Comparison of ENCODE assay signal across 20 cellular contexts in genomic region chr4:110075083-110075738, GRCh38.
DNase-seq lines count a peak whose midpoint lies in the region; ATAC-seq and TF ChIP-seq lines count a peak whose summit lies in the region.
"Had no signal": no experiment of that assay in that cellular context is flagged by ENCODE, and none has a peak within 500 bp of the region (broad histone marks: within the 10 kb centered on the region; RNA-seq: fewer than 3 reads in every experiment).

No MANE protein-coding gene starts in this region.

- no peaks in the 10 kb centered on the region for H3F3A ChIP-seq in GM23338 (replicated peaks; ENCODE audit: low read depth)

- POLR2A ChIA-PET in activated CD8-positive, alpha-beta T cell treated with anti-CD3 and anti-CD28 coated beads for 36 hours (lab: Charles Lee), result no interaction called here
- POLR2A ChIA-PET in activated CD8-positive, alpha-beta T cell treated with anti-CD3 and anti-CD28 coated beads, Interleukin-2, amount 10 ng/mL, durations not matched to agents 7 days and 5 days (lab: Charles Lee), result no interaction called here

- no peaks in the 10 kb centered on the region for H3K27me3 Mint-ChIP-seq in activated CD8-positive, alpha-beta T cell treated with anti-CD3 and anti-CD28 coated beads for 36 hours
- H3K27me3 Mint-ChIP-seq in activated CD8-positive, alpha-beta T cell treated with anti-CD3 and anti-CD28 coated beads, Interleukin-2, amount 10 ng/mL, durations not matched to agents 7 days and 5 days (ENCODE audit: low read depth), result no peaks in the 10 kb centered on the region
- no peaks in the 10 kb centered on the region for H3K27me3 Mint-ChIP-seq in GM23338 (ENCODE audit: insufficient read depth, low read depth, poor library complexity)
- H3K27me3 Mint-ChIP-seq: activated CD4-positive, alpha-beta memory T cell treated with anti-CD3 and anti-CD28 coated beads, Interleukin-2, amount 10 ng/mL, durations not matched to agents 7 days and 5 days; progenitor cell of endocrine pancreas had no signal

- H3K4me1 Mint-ChIP-seq in activated CD8-positive, alpha-beta T cell treated with anti-CD3 and anti-CD28 coated beads for 36 hours (ENCODE audit: low read depth), result peaks cover 7% of the 10 kb centered on the region
- H3K4me1 Mint-ChIP-seq in activated CD8-positive, alpha-beta T cell treated with anti-CD3 and anti-CD28 coated beads, Interleukin-2, amount 10 ng/mL, durations not matched to agents 7 days and 5 days (ENCODE audit: low read depth), result peaks cover 3% of the 10 kb centered on the region
- H3K4me1 Mint-ChIP-seq in GM23338, result peaks cover 26% of the 10 kb centered on the region
- H3K4me1 Mint-ChIP-seq: memory B cell had no signal

- H3K27ac Mint-ChIP-seq in activated CD8-positive, alpha-beta T cell treated with anti-CD3 and anti-CD28 coated beads for 36 hours, result no peak overlapping the region
- no peak overlapping the region for H3K27ac Mint-ChIP-seq in activated CD8-positive, alpha-beta T cell treated with anti-CD3 and anti-CD28 coated beads, Interleukin-2, amount 10 ng/mL, durations not matched to agents 7 days and 5 days
- no peak overlapping the region for H3K27ac Mint-ChIP-seq in GM23338
- H3K27ac Mint-ChIP-seq: activated CD4-positive, alpha-beta memory T cell treated with anti-CD3 and anti-CD28 coated beads, Interleukin-2, amount 10 ng/mL, durations not matched to agents 7 days and 5 days; activated T-helper 2 cell treated with anti-CD3 and anti-CD28 coated beads, Interferon-gamma antibody, Interleukin-2, Interleukin-4, amounts not matched to agents 10 μg/mL and 5 μg/mL and 100 μg/mL, durations not matched to agents 14 hours and 24 hours and 36 hours; CD14-positive monocyte; memory B cell; nephron; progenitor cell of endocrine pancreas had no signal

- intact Hi-C loops in activated CD8-positive, alpha-beta T cell treated with anti-CD3 and anti-CD28 coated beads for 36 hours (cut with micrococcal nuclease), result no loop called here

- peaks cover 1% of the 10 kb centered on the region for H3K36me3 Mint-ChIP-seq in activated CD8-positive, alpha-beta T cell treated with anti-CD3 and anti-CD28 coated beads for 36 hours (ENCODE audit: low read depth)
- peaks cover 15% of the 10 kb centered on the region for H3K36me3 Mint-ChIP-seq in activated CD8-positive, alpha-beta T cell treated with anti-CD3 and anti-CD28 coated beads, Interleukin-2, amount 10 ng/mL, durations not matched to agents 7 days and 5 days (ENCODE audit: low read depth)
- H3K36me3 Mint-ChIP-seq in GM23338 (ENCODE audit: low read depth), result peaks cover 45% of the 10 kb centered on the region
- H3K36me3 Mint-ChIP-seq: CD14-positive monocyte had no signal

- peaks cover 6% of the 10 kb centered on the region for H3K9me3 Mint-ChIP-seq in activated CD8-positive, alpha-beta T cell treated with anti-CD3 and anti-CD28 coated beads for 36 hours
- H3K9me3 Mint-ChIP-seq in activated CD8-positive, alpha-beta T cell treated with anti-CD3 and anti-CD28 coated beads, Interleukin-2, amount 10 ng/mL, durations not matched to agents 7 days and 5 days (ENCODE audit: insufficient read depth), result no peaks in the 10 kb centered on the region
- peaks cover 12% of the 10 kb centered on the region for H3K9me3 Mint-ChIP-seq in GM23338

- H2AFZ ChIP-seq in GM23338, result no peak overlapping the region

- H3K27ac ChIP-seq in subcutaneous abdominal adipose tissue (ENCODE audit: low read depth, low read length), result peak overlapping the region; percentile 77
- H3K27ac ChIP-seq in GM23338 (ENCODE audit: low read depth), result no peak overlapping the region
- H3K27ac ChIP-seq: VCaP had no signal

- no peak overlapping the region for H3K4me3 Mint-ChIP-seq in activated CD8-positive, alpha-beta T cell treated with anti-CD3 and anti-CD28 coated beads for 36 hours
- no peak overlapping the region for H3K4me3 Mint-ChIP-seq in activated CD8-positive, alpha-beta T cell treated with anti-CD3 and anti-CD28 coated beads, Interleukin-2, amount 10 ng/mL, durations not matched to agents 7 days and 5 days
- H3K4me3 Mint-ChIP-seq in GM23338, result no peak overlapping the region
- H3K4me3 Mint-ChIP-seq: activated CD4-positive, alpha-beta memory T cell treated with anti-CD3 and anti-CD28 coated beads, Interleukin-2, amount 10 ng/mL, durations not matched to agents 7 days and 5 days; CD14-positive monocyte; memory B cell; nephron had no signal

- peak; percentile 30 for ATAC-seq in activated CD8-positive, alpha-beta T cell treated with anti-CD3 and anti-CD28 coated beads for 36 hours
- no peak for ATAC-seq in activated CD8-positive, alpha-beta T cell treated with anti-CD3 and anti-CD28 coated beads, Interleukin-2, amount 10 ng/mL, durations not matched to agents 7 days and 5 days
- ATAC-seq in HG02798 (IDR thresholded peaks at IDR 0.05; ENCODE audit: poor library complexity, unreplicated experiment) (peak; percentile 50), HG03520 (IDR thresholded peaks at IDR 0.05; ENCODE audit: unreplicated experiment) (peak; percentile 56), GM23338 (no peak)

- H3K9me3 ChIP-seq in subcutaneous abdominal adipose tissue (ENCODE audit: control insufficient read depth in 5 of 5, low read length in 5 of 5), result no peaks in the 10 kb centered on the region

- TF ChIP-seq CTCF in activated CD8-positive, alpha-beta T cell treated with anti-CD3 and anti-CD28 coated beads for 36 hours (IDR thresholded peaks at IDR 0.05), result no peak
- TF ChIP-seq CTCF in GM23338 (conservative IDR thresholded peaks at IDR 0.05; ENCODE audit: low read depth in 2 of 2), result no peak

- H3K4me1 ChIP-seq in subcutaneous abdominal adipose tissue (ENCODE audit: control insufficient read depth in 5 of 5, insufficient read depth in 5 of 5, low read length in 5 of 5) (peaks cover 0 to 24% (median 0%) of the 10 kb centered on the region in 5 donors), GM23338 (ENCODE audit: insufficient read depth) (no peaks in the 10 kb centered on the region)

- H4K20me1 ChIP-seq in GM23338 (replicated peaks; ENCODE audit: insufficient read depth), result peaks cover 5% of the 10 kb centered on the region; the same call in 1 of the 2 replicates

- H3K9ac ChIP-seq in subcutaneous abdominal adipose tissue (ENCODE audit: low read length in 5 of 5), result no peak overlapping the region

- DNase-seq in activated CD8-positive, alpha-beta T cell treated with anti-CD3 and anti-CD28 coated beads for 36 hours, result no peak
- DNase-seq in activated CD8-positive, alpha-beta T cell treated with anti-CD3 and anti-CD28 coated beads, Interleukin-2, amount 10 ng/mL, durations not matched to agents 7 days and 5 days, result no peak
- DNase-seq in HuH-7.5 (ENCODE audit: low spot score) (no peak), GM23338 (ENCODE audit: low spot score) (no peak), iPS-NIHi11 (ENCODE audit: low spot score) (no peak)
- DNase-seq: activated CD4-positive, alpha-beta memory T cell treated with anti-CD3 and anti-CD28 coated beads, Interleukin-2, amount 10 ng/mL, durations not matched to agents 7 days and 5 days; DMS79; head of caudate nucleus; NCI-H1092; trophoblast cell had no signal

- H3K36me3 ChIP-seq in subcutaneous abdominal adipose tissue (ENCODE audit: control insufficient read depth in 5 of 5, insufficient read depth in 5 of 5, low read length in 5 of 5) (peaks cover 0 to 2% (median 0%) of the 10 kb centered on the region in 5 donors), GM23338 (ENCODE audit: insufficient read depth) (peaks cover 5% of the 10 kb centered on the region; the same call in 1 of the 2 replicates)

- H3K27me3 ChIP-seq in subcutaneous abdominal adipose tissue (ENCODE audit: control insufficient read depth in 5 of 5, insufficient read depth in 4 of 5, low read length in 5 of 5) (no peaks in the 10 kb centered on the region), GM23338 (ENCODE audit: insufficient read depth) (no peaks in the 10 kb centered on the region)

- H3K4me3 ChIP-seq in subcutaneous abdominal adipose tissue (ENCODE audit: low read depth in 1 of 5, low read length in 5 of 5) (no peak overlapping the region), GM23338 (no peak overlapping the region)
- H3K4me3 ChIP-seq: smooth muscle cell had no signal

- CTCF ChIA-PET in activated CD8-positive, alpha-beta T cell treated with anti-CD3 and anti-CD28 coated beads for 36 hours (lab: Charles Lee), result interaction anchor here (1.3 kb wide), 1 partner anchor 26 kb away, joined by 3 read pairs; no protein-coding TSS in a partner anchor
- CTCF ChIA-PET in activated CD8-positive, alpha-beta T cell treated with anti-CD3 and anti-CD28 coated beads, Interleukin-2, amount 10 ng/mL, durations not matched to agents 7 days and 5 days (lab: Charles Lee), result no interaction called here

- peaks cover 71% of the 10 kb centered on the region for H3K79me2 ChIP-seq in GM23338 (replicated peaks; ENCODE audit: insufficient read depth)

- H3K4me2 ChIP-seq in GM23338, result no peak overlapping the region
- H3K4me2 ChIP-seq: smooth muscle cell had no signal

- no peaks in the 10 kb centered on the region for H3K9me2 ChIP-seq in GM23338 (ENCODE audit: insufficient read depth)

TF ChIP-seq in GM23338, 12 proteins besides CTCF, POLR2A, EP300 and RAD21 (continues in another document):
- TF ChIP-seq ZNF114 (CRISPR knock-in tag; IDR thresholded peaks at IDR 0.05), result no peak

Comparison
In these comparisons a context has a peak if more than half of its experiments do, and no peak if none do; other contexts are left out.
1. ATAC-seq: peak in activated CD8-positive, alpha-beta T cell treated with anti-CD3 and anti-CD28 coated beads for 36 hours (single experiment), HG02798 (single experiment) and HG03520 (single experiment); none in activated CD8-positive, alpha-beta T cell treated with anti-CD3 and anti-CD28 coated beads, Interleukin-2, amount 10 ng/mL, durations not matched to agents 7 days and 5 days (single experiment) and GM23338 (single experiment).